Comparison of ENCODE assay signal across 2 cellular contexts in the genomic region with DNA sequence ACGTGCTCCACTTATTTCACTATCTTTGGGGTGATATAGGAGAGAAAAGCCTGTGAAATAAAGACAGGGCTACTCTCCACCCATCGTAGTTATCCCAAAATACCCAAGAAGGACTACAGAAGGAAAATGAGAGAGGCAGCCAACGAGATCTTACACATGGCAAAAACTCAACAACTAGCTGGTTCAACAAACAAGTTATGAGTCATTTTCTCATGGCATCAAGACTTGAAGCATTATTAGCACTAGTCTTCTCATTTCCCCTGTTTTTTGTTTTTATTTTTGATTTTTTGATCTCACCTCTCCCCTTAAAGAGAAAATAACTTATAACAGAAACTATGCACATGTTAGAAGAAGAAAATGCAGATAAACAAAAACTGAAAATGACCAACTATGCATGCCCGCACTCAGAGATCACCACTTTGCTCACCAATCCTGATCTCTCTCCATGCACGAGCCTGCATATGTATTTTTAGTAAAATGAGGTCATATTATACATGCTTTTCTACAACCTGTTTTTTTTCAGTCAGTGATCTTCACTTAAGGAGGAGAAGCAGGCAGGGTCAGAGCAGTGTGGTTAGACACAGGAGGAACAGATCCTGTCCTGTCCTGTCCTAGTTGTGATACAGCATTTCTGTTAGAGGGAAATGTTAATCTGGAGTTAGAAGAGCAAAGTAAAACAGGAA.
TF ChIP-seq lines count a peak whose summit lies in the region.

No MANE protein-coding gene starts in this region.

TF ChIP-seq in liver, 16 proteins besides CTCF, POLR2A, EP300 and RAD21:
- TF ChIP-seq EGR1 (IDR thresholded peaks at IDR 0.05; ENCODE audit: low read depth in 2 of 2) (no peak), HNF4G (IDR thresholded peaks at IDR 0.05) (no peak), YY1 (IDR thresholded peaks at IDR 0.05) (no peak), FOXA1 (IDR thresholded peaks at IDR 0.05) (no peak), MAX (IDR thresholded peaks at IDR 0.05) (no peak), ATF3 (IDR thresholded peaks at IDR 0.05) (no peak), RXRA (IDR thresholded peaks at IDR 0.05) (no peak), HNF4A (conservative IDR thresholded peaks at IDR 0.05) (no peak), REST (IDR thresholded peaks at IDR 0.05) (no peak)
TF ChIP-seq in liver: peak in this region for 0.

TF ChIP-seq in HepG2, 621 proteins besides CTCF, POLR2A, EP300 and RAD21:
- TF ChIP-seq ZMYM2 (CRISPR knock-in tag; IDR thresholded peaks at IDR 0.05) (no peak), TARDBP (CRISPR knock-in tag; IDR thresholded peaks at IDR 0.05) (no peak), ZNF510 (CRISPR knock-in tag; IDR thresholded peaks at IDR 0.05; ENCODE audit: low read depth) (no peak), ZNF460 (CRISPR knock-in tag; IDR thresholded peaks at IDR 0.05; ENCODE audit: borderline replicate concordance) (no peak), HCFC1 (IDR thresholded peaks at IDR 0.05; ENCODE audit: low read depth, low read length) (no peak), ZNF468 (CRISPR knock-in tag; IDR thresholded peaks at IDR 0.05) (no peak), ZSCAN12 (CRISPR knock-in tag; IDR thresholded peaks at IDR 0.05) (no peak), ZNF720 (CRISPR knock-in tag; IDR thresholded peaks at IDR 0.05) (no peak), HOXA9 (CRISPR knock-in tag; IDR thresholded peaks at IDR 0.05; ENCODE audit: borderline replicate concordance) (no peak), ZNF292 (CRISPR knock-in tag; IDR thresholded peaks at IDR 0.05; ENCODE audit: borderline replicate concordance, low read depth) (no peak), ZNF414 (CRISPR knock-in tag; IDR thresholded peaks at IDR 0.05) (no peak), POGK (CRISPR knock-in tag; conservative IDR thresholded peaks at IDR 0.05) (no peak), ZUFSP (CRISPR knock-in tag; IDR thresholded peaks at IDR 0.05; ENCODE audit: borderline replicate concordance) (no peak), ZFP62 (CRISPR knock-in tag; IDR thresholded peaks at IDR 0.05) (no peak), ASH2L (IDR thresholded peaks at IDR 0.05; ENCODE audit: insufficient read length, low read depth, low read length) (no peak)
- TF ChIP-seq, protein P1, sequence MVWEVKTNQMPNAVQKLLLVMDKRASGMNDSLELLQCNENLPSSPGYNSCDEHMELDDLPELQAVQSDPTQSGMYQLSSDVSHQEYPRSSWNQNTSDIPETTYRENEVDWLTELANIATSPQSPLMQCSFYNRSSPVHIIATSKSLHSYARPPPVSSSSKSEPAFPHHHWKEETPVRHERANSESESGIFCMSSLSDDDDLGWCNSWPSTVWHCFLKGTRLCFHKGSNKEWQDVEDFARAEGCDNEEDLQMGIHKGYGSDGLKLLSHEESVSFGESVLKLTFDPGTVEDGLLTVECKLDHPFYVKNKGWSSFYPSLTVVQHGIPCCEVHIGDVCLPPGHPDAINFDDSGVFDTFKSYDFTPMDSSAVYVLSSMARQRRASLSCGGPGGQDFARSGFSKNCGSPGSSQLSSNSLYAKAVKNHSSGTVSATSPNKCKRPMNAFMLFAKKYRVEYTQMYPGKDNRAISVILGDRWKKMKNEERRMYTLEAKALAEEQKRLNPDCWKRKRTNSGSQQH (CRISPR knock-in tag; IDR thresholded peaks at IDR 0.05; ENCODE audit: low read depth): no peak
